In the genomic region with DNA sequence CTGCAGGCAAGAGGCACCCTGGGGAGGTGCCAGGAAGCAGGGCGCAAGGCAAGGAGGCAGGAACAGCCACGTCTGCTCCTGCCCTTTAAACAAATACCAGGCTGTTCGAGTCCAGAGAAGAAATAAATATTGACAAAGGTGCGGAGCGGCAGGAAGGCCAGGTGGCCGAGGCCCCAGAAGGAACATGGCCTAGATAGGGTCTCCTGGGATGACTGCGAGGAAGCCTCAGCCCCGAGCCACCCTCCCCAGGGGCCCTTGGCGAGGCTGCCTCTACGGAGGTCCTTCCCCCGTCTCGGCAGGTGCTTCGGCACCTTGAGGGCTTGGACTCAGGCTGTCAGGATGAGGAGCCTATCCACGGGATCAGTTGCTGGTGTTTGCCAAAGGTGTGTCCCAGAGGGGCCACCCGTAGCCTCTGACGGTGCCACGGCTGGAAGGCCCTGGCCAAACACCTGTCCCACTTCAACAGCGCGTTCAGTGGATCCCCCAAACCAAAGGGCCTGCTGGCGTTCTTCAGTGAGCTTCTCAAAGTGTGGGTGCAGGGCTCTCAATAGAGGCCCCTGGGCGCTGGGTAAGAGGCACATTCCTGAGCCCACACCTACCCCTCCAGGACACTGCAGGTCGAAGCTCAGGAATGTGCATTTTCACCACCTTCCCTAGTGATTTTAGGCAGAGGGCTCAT, we compare ENCODE assay signal across 18 cellular contexts. TPM values are rescaled to one million over a fixed set of nuclear protein-coding genes. Genes with fewer than 3 reads are reported as not detected.
A peak's percentile ranks its signal among the peaks of the same experiment; 100 is the strongest.
DNase-seq lines count a peak whose midpoint lies in the region; ATAC-seq, FAIRE-seq and TF ChIP-seq lines count a peak whose summit lies in the region.
"Had no signal": no experiment of that assay in that cellular context is flagged by ENCODE, and none has a peak within 500 bp of the region (broad histone marks: within the 10 kb centered on the region; RNA-seq: fewer than 3 reads in every experiment).

No MANE protein-coding gene starts in this region.

- H2BK15ac ChIP-seq in mesenchymal stem cell (ENCODE audit: low read depth, poor library complexity, severe bottlenecking), result no peak overlapping the region

- no peaks in the 10 kb centered on the region for H3K27me3 ChIP-seq in breast epithelium
- no peaks in the 10 kb centered on the region for H3K27me3 ChIP-seq in mammary epithelial cell (ENCODE audit: insufficient read depth, low read length)
- H3K27me3 ChIP-seq in PC-3 (ENCODE audit: low read length), result no peaks in the 10 kb centered on the region
- no peaks in the 10 kb centered on the region for H3K27me3 ChIP-seq in mesenchymal stem cell (ENCODE audit: control insufficient read depth in 1 of 2, insufficient read depth in 1 of 2, low read length in 2 of 2)
- H3K27me3 ChIP-seq in transverse colon, result no peaks in the 10 kb centered on the region
- H3K27me3 ChIP-seq: MG63 had no signal

- no peak overlapping the region for H4K8ac ChIP-seq in mesenchymal stem cell (ENCODE audit: low read length)

- H3K9me2 ChIP-seq in PC-3 (replicated peaks; ENCODE audit: low read length), result no peaks in the 10 kb centered on the region

- no peak overlapping the region for H2AK5ac ChIP-seq in mesenchymal stem cell (ENCODE audit: low read length, severe bottlenecking)

- in situ Hi-C loops in mammary epithelial cell (cut with MboI; ENCODE audit: low sequenced_read_pairs in 2 of 2) (no loop called here), transverse colon (cut with MboI; ENCODE audit: low pct_ligation_motif_present in 1 of 4, low pct_unique_long_range_greater_than_20kb in 1 of 4, low sequenced_read_pairs in 3 of 4) (loop anchor here in 1 of 4 donors (25.0 kb wide), 2 partner anchors 266 to 416 kb away; no protein-coding TSS in a partner anchor)

- H2AFZ ChIP-seq in mammary epithelial cell (ENCODE audit: low read depth, low read length) (no peak overlapping the region), PC-3 (ENCODE audit: low read length) (no peak overlapping the region), mesenchymal stem cell (ENCODE audit: low read depth, low read length) (no peak overlapping the region)
- H2AFZ ChIP-seq: neural progenitor cell had no signal

- peak; percentile 18 for ATAC-seq in PC-3
- ATAC-seq: activated T-cell treated with anti-CD3 and anti-CD28 coated beads, Interleukin-2, amount 50 U/mL, for 4 hours had no signal

- H3K36me3 ChIP-seq in breast epithelium (no peaks in the 10 kb centered on the region), mammary epithelial cell (ENCODE audit: insufficient read depth, low read length) (no peaks in the 10 kb centered on the region), PC-3 (ENCODE audit: low read depth, low read length) (no peaks in the 10 kb centered on the region), mesenchymal stem cell (ENCODE audit: control insufficient read depth in 1 of 2, insufficient read depth in 2 of 2, low read depth in 1 of 2, low read length in 2 of 2) (no peaks in the 10 kb centered on the region), transverse colon (no peaks in the 10 kb centered on the region)
- H3K36me3 ChIP-seq: MG63, neural progenitor cell had no signal

- H3K4ac ChIP-seq in mesenchymal stem cell (ENCODE audit: low read depth in 1 of 2, low read length in 2 of 2), result no peak overlapping the region

- no peak overlapping the region for H3K4me3 ChIP-seq in breast epithelium
- H3K4me3 ChIP-seq in mammary epithelial cell (replicated peaks in 1 of 3; ENCODE audit: insufficient read depth in 1 of 3, low read depth in 2 of 3, low read length in 3 of 3), result no peak overlapping the region
- H3K4me3 ChIP-seq in PC-3 (ENCODE audit: low read length), result no peak overlapping the region
- no peak overlapping the region for H3K4me3 ChIP-seq in mesenchymal stem cell (ENCODE audit: insufficient read depth in 1 of 2, low read depth in 1 of 2, low read length in 2 of 2)
- H3K4me3 ChIP-seq in transverse colon, result no peak overlapping the region
- H3K4me3 ChIP-seq: MG63, neural progenitor cell, skin epidermis had no signal

- no peak overlapping the region for H2BK5ac ChIP-seq in mesenchymal stem cell (ENCODE audit: low read depth, low read length, poor library complexity, severe bottlenecking)

- no peaks in the 10 kb centered on the region for H3K9me3 ChIP-seq in breast epithelium
- H3K9me3 ChIP-seq in mammary epithelial cell (replicated peaks; ENCODE audit: insufficient read depth, low read length), result no peaks in the 10 kb centered on the region
- no peaks in the 10 kb centered on the region for H3K9me3 ChIP-seq in PC-3 (ENCODE audit: low read length)
- peaks cover 6% of the 10 kb centered on the region for H3K9me3 ChIP-seq in mesenchymal stem cell (ENCODE audit: control insufficient read depth, low read length)
- no peaks in the 10 kb centered on the region for H3K9me3 ChIP-seq in transverse colon
- H3K9me3 ChIP-seq: MG63 had no signal

- H3F3A ChIP-seq in PC-3 (ENCODE audit: low read length, unreplicated experiment), result no peaks in the 10 kb centered on the region

- H4K20me1 ChIP-seq in mammary epithelial cell (ENCODE audit: insufficient read depth, low read length), result no peaks in the 10 kb centered on the region
- H4K20me1 ChIP-seq in PC-3 (ENCODE audit: low read length), result no peaks in the 10 kb centered on the region

- no peak overlapping the region for H4K91ac ChIP-seq in mesenchymal stem cell (ENCODE audit: low read length)

- no peak overlapping the region for H3K18ac ChIP-seq in mesenchymal stem cell (ENCODE audit: low read depth in 1 of 2, low read length in 2 of 2)

- BruUV-seq in mammary epithelial cell (replicated peaks; lab: Mats Ljungman, UMichigan) (no TSS peak), PC-3 (replicated peaks; lab: Mats Ljungman, UMichigan) (no TSS peak)

- FAIRE-seq in GM12891 (lab: Jason Lieb, UNC), result no peak

- POLR2A ChIA-PET in PC-3 (lab: Charles Lee; ENCODE audit: unreplicated experiment), result no interaction called here

- no peaks in the 10 kb centered on the region for H3K79me1 ChIP-seq in mesenchymal stem cell (replicated peaks; ENCODE audit: low read length, poor library complexity, severe bottlenecking)

- no peak overlapping the region for H2BK120ac ChIP-seq in mesenchymal stem cell (ENCODE audit: low read depth, low read length)

- intact Hi-C loops in breast epithelium (cut with DNase I; ENCODE audit: low total_unique reads), result no loop called here
- intact Hi-C loops in mammary epithelial cell (cut with micrococcal nuclease), result no loop called here
- intact Hi-C loops in PC-3 (cut with micrococcal nuclease), result no loop called here
- intact Hi-C loops in transverse colon (cut with DNase I; ENCODE audit: low total_unique reads), result no loop called here

- 78% methylated on average over 20 of the region's 22 CpGs for WGBS in mammary epithelial cell (ENCODE audit: low coverage, missing lambda C conversion rate)
- 78% methylated on average over 22 of the region's 22 CpGs for WGBS in mesenchymal stem cell
- WGBS in transverse colon (ENCODE audit: low coverage in 1 of 2), 2 donors, result 51% methylated on average over 22 of the region's 22 CpGs; no CpG with 5 or more reads in 1 of the 2 donors

- no peak overlapping the region for H3K9ac ChIP-seq in mammary epithelial cell (ENCODE audit: insufficient read depth, low read length)
- no peak overlapping the region for H3K9ac ChIP-seq in PC-3 (ENCODE audit: low read length)
- H3K9ac ChIP-seq in mesenchymal stem cell (ENCODE audit: low read length), result peak overlapping the region; percentile 52
- H3K9ac ChIP-seq: neural progenitor cell had no signal

- peak overlapping the region; percentile 71 to 76 for H3K27ac ChIP-seq in breast epithelium
- H3K27ac ChIP-seq in mammary epithelial cell (ENCODE audit: insufficient read depth, low read depth, low read length), result no peak overlapping the region
- H3K27ac ChIP-seq in PC-3 (ENCODE audit: low read length), result no peak overlapping the region
- H3K27ac ChIP-seq in mesenchymal stem cell (ENCODE audit: low read length, poor library complexity, severe bottlenecking), result no peak overlapping the region
- H3K27ac ChIP-seq in transverse colon, result peak overlapping the region; percentile 77 to 86 (median 84)
- H3K27ac ChIP-seq: neural progenitor cell, skin epidermis had no signal

- no peak overlapping the region for H2BK12ac ChIP-seq in mesenchymal stem cell (ENCODE audit: low read length in 2 of 2)

- no peak overlapping the region for H3K23ac ChIP-seq in mesenchymal stem cell (ENCODE audit: low read length in 2 of 2)

- DNase-seq in breast epithelium (ENCODE audit: low spot score in 2 of 2) (no peak), mammary epithelial cell (no peak), PC-3 (no peak), mesenchymal stem cell (no peak), transverse colon (peak; percentile 59), GM10266 (ENCODE audit: extremely low spot score) (no peak), GM12891 (ENCODE audit: insufficient read length, low spot score) (no peak)
- no peak for DNase-seq in activated CD8-positive, alpha-beta memory T cell treated with anti-CD3 and anti-CD28 coated beads, Interleukin-2, amount 50 U/mL, for 48 hours
- DNase-seq: activated CD4-positive, alpha-beta T cell treated with anti-CD3 and anti-CD28 coated beads for 4 hours; activated T-cell treated with anti-CD3 and anti-CD28 coated beads, Interleukin-2, amount 50 U/mL, for 4 hours; erythroblast; hippocampal formation; left ventricle myocardium superior; MG63; NCI-H524; T-helper 2 cell had no signal

- H3K4me1 ChIP-seq in breast epithelium, result no peaks in the 10 kb centered on the region
- H3K4me1 ChIP-seq in mammary epithelial cell (ENCODE audit: insufficient read depth, low read length), result no peaks in the 10 kb centered on the region
- no peaks in the 10 kb centered on the region for H3K4me1 ChIP-seq in PC-3 (ENCODE audit: insufficient read depth, low read length)
- peaks cover 19% of the 10 kb centered on the region for H3K4me1 ChIP-seq in mesenchymal stem cell (ENCODE audit: control insufficient read depth, insufficient read depth, low read depth, low read length)
- peaks cover 14 to 62% (median 47%) of the 10 kb centered on the region in 4 donors for H3K4me1 ChIP-seq in transverse colon

- no peaks in the 10 kb centered on the region for H3K79me2 ChIP-seq in mammary epithelial cell (ENCODE audit: insufficient read depth, low read length)
- no peaks in the 10 kb centered on the region for H3K79me2 ChIP-seq in PC-3 (ENCODE audit: low read length)

- H3K4me2 ChIP-seq in mammary epithelial cell (ENCODE audit: insufficient read depth, low read depth, low read length) (no peak overlapping the region), PC-3 (ENCODE audit: low read length) (no peak overlapping the region), mesenchymal stem cell (ENCODE audit: low read length, poor library complexity, severe bottlenecking) (no peak overlapping the region)
- H3K4me2 ChIP-seq: neural progenitor cell had no signal

- TF ChIP-seq POLR2A in breast epithelium (IDR thresholded peaks at IDR 0.05), result no peak
- no peak for TF ChIP-seq POLR2A in transverse colon (IDR thresholded peaks at IDR 0.05)
- no peak for TF ChIP-seq POLR2A in GM12891 (IDR thresholded peaks at IDR 0.05; ENCODE audit: low read depth, low read length)

- no peak for TF ChIP-seq EP300 in transverse colon (IDR thresholded peaks at IDR 0.05; ENCODE audit: low read depth)

- TF ChIP-seq CTCF in breast epithelium (IDR thresholded peaks at IDR 0.05) (no peak), mammary epithelial cell (conservative IDR thresholded peaks at IDR 0.05 in 1 of 2, IDR thresholded peaks at IDR 0.05 in 1 of 2; ENCODE audit: extremely low read depth in 1 of 2, insufficient read depth in 1 of 2, low read depth in 1 of 2, low read length in 2 of 2) (no peak), PC-3 (conservative IDR thresholded peaks at IDR 0.05; ENCODE audit: low read depth, low read length) (no peak), transverse colon (IDR thresholded peaks at IDR 0.05) (no peak), GM10266 (IDR thresholded peaks at IDR 0.05; ENCODE audit: control insufficient read depth, insufficient read depth, low read depth, missing control alignments) (no peak)

- H3K14ac ChIP-seq in mesenchymal stem cell (ENCODE audit: low read length in 2 of 2), result no peak overlapping the region

- CTCF ChIA-PET in mammary epithelial cell (lab: Charles Lee; ENCODE audit: low non-redundant PET), result no interaction called here
- CTCF ChIA-PET in PC-3 (lab: Charles Lee), result no interaction called here

- dilution Hi-C loops in mammary epithelial cell (cut with HindIII; ENCODE audit: low sequenced_read_pairs), result no loop called here

RNA-seq across cellular contexts. Expression of a gene that starts 39.8 kb away (rescaled TPM):
- total RNA-seq in breast epithelium (100 to 1,000 TPM in 2 of 3 donors, 10 to 100 TPM in 1; 96.7 to 127 (median 122) TPM), mammary epithelial cell (100 to 1,000 TPM in 1 of 2 donors, 10 to 100 TPM in 1; 68.0 to 137 TPM), PC-3 (2014; rRNA removed) (159 and 189 TPM in 2 replicates), transverse colon (100 to 1,000 TPM in 2 of 4 donors, 10 to 100 TPM in 2; 91.9 to 160 (median 122) TPM)
- 91.8 TPM for polyA plus RNA-seq in mammary epithelial cell
- 93.1 TPM for polyA minus RNA-seq in mammary epithelial cell
- polyA plus RNA-seq in mesenchymal stem cell (2013, experiment 1 of 2), result 76.3 TPM
- 76.9 TPM for polyA plus RNA-seq in mesenchymal stem cell (2013, experiment 2 of 2)
- 178 TPM for polyA plus RNA-seq in GM12891 (2012; ENCODE audit: low read depth, missing spikeins)

RNA-seq across cellular contexts. Expression of a gene that starts 40.0 kb away (rescaled TPM):
- total RNA-seq in breast epithelium (10 to 100 TPM in 2 of 3 donors, 1 to 10 TPM in 1; 7.8 to 26.2 (median 18.7) TPM), mammary epithelial cell (10 to 100 TPM; 15.8 to 36.2 TPM), PC-3 (2014; rRNA removed) (15.1 and 18.8 TPM in 2 replicates), transverse colon (10 to 100 TPM in 3 of 4 donors, 1 to 10 TPM in 1; 4.1 to 18.8 (median 14.3) TPM)
- 22.4 TPM for polyA plus RNA-seq in mammary epithelial cell
- 12.3 TPM for polyA minus RNA-seq in mammary epithelial cell
- 14.6 TPM for polyA plus RNA-seq in mesenchymal stem cell (2013, experiment 1 of 2)
- 13.8 TPM for polyA plus RNA-seq in mesenchymal stem cell (2013, experiment 2 of 2)
- 21.8 TPM for polyA plus RNA-seq in GM12891 (2012; ENCODE audit: low read depth, missing spikeins)

Comparison
In these comparisons a context has a peak if more than half of its experiments do, and no peak if none do; other contexts are left out.
1. H3K27ac ChIP-seq: peak in breast epithelium (2 of 2) and transverse colon (4 of 4); none in mammary epithelial cell (single experiment), PC-3 (single experiment) and mesenchymal stem cell (single experiment).